Comparison of ENCODE assay signal across 1 cellular context in the genomic region with DNA sequence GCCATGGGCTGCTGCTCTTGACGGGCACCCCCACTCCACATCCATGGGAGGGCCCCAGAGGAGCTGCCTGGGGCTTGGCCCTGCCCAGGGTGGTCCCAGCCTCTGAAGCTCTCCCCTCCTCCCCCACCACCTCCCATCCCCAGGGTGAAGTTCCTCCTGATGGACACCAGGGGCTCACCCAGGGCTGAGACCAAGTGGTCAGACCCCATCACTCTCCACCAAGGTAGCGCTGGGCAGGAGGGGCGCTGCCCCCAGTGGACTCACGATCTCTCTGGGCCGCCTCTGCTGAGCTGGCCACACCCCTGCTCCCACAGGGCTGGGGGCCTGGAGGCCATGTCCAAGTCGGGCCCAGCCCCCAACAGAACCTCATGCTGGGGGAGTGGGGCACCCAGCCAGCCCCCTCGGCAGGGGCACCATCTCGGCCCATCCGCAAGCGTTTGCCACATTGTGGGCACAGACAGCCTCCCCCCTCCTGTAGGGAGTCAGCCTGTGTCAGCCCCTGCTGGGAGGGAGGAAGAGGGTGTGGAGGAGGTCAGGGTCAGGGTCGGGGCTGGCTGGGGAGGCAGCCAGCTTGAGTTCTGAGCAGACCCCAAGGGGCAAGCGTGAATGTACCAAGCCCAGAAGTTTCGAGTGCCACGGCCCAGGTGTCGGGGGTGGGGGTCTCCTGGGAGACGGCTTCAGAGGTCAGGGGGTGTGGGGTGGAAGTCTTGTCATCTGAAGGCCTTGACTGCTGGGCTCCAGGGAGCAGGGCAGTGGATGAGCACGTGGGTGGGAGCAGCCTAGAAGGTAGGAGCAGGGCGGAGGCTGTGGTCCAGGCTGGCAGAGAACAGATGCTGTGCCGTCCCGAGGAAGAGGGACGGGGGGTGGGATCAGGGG.
A peak's percentile ranks its signal among the peaks of the same experiment; 100 is the strongest.
TF ChIP-seq lines count a peak whose summit lies in the region.

No MANE protein-coding gene starts in this region.

TF ChIP-seq in IMR-90, 13 proteins besides CTCF, POLR2A, EP300 and RAD21:
- 0 out of 2 replicates have a peak, but pooled peaks have one; percentile 4 for TF ChIP-seq SMC3 (IDR thresholded peaks at IDR 0.05; ENCODE audit: low read depth, low read length)
- no peak for TF ChIP-seq USF2 (IDR thresholded peaks at IDR 0.05; ENCODE audit: low read depth, low read length)
